ENCODE assay signal across 1 cellular context in genomic region chr4:17544205-17544604, GRCh38.
TF ChIP-seq lines count a peak whose summit lies in the region.

No MANE protein-coding gene starts in this region.

TF ChIP-seq in HepG2, 621 proteins besides CTCF, POLR2A, EP300 and RAD21 (continued from another document and continues in another):
- TF ChIP-seq YEATS4 (CRISPR knock-in tag; IDR thresholded peaks at IDR 0.05; ENCODE audit: borderline replicate concordance) (no peak), ZNF776 (CRISPR knock-in tag; IDR thresholded peaks at IDR 0.05) (no peak), YEATS2 (CRISPR knock-in tag; IDR thresholded peaks at IDR 0.05; ENCODE audit: borderline replicate concordance) (no peak), SAFB2 (CRISPR knock-in tag; IDR thresholded peaks at IDR 0.05; ENCODE audit: borderline replicate concordance, low read depth) (no peak), TOE1 (CRISPR knock-in tag; IDR thresholded peaks at IDR 0.05) (no peak), MLXIP (CRISPR knock-in tag; IDR thresholded peaks at IDR 0.05; ENCODE audit: borderline replicate concordance) (no peak), ERF (CRISPR knock-in tag; IDR thresholded peaks at IDR 0.05) (peak; percentile 89), GPN1 (CRISPR knock-in tag; IDR thresholded peaks at IDR 0.05; ENCODE audit: borderline replicate concordance) (no peak), ZNF205 (CRISPR knock-in tag; IDR thresholded peaks at IDR 0.05) (no peak), AGO1 (IDR thresholded peaks at IDR 0.05; ENCODE audit: low read depth, low read length, poor library complexity, severe bottlenecking) (no peak), HBP1 (CRISPR knock-in tag; IDR thresholded peaks at IDR 0.05; ENCODE audit: low read depth) (no peak), NFE2L1 (CRISPR knock-in tag; IDR thresholded peaks at IDR 0.05; ENCODE audit: borderline replicate concordance) (no peak), MZF1 (CRISPR knock-in tag; IDR thresholded peaks at IDR 0.05; ENCODE audit: borderline replicate concordance) (no peak), STAG1 (CRISPR knock-in tag; IDR thresholded peaks at IDR 0.05) (peak; percentile 10; the same call in 1 of the 2 replicates), KMT2A (CRISPR knock-in tag; IDR thresholded peaks at IDR 0.05) (no peak), MYPOP (CRISPR knock-in tag; IDR thresholded peaks at IDR 0.05) (peak; percentile 38; the same call in 1 of the 2 replicates), LBX2 (CRISPR knock-in tag; IDR thresholded peaks at IDR 0.05; ENCODE audit: borderline replicate concordance) (no peak), THAP8 (CRISPR knock-in tag; IDR thresholded peaks at IDR 0.05; ENCODE audit: borderline replicate concordance) (no peak), ZNF879 (CRISPR knock-in tag; IDR thresholded peaks at IDR 0.05) (no peak), ARID4A (CRISPR knock-in tag; IDR thresholded peaks at IDR 0.05; ENCODE audit: borderline replicate concordance) (no peak; the same call in 1 of the 2 replicates), GPBP1L1 (CRISPR knock-in tag; IDR thresholded peaks at IDR 0.05) (no peak), PITX1 (CRISPR knock-in tag; IDR thresholded peaks at IDR 0.05) (peak; percentile 43; the same call in 1 of the 2 replicates), MAX (IDR thresholded peaks at IDR 0.05) (peak; percentile 51), ZNF646 (CRISPR knock-in tag; IDR thresholded peaks at IDR 0.05) (no peak; the same call in 1 of the 2 replicates), NR3C1 (CRISPR knock-in tag; IDR thresholded peaks at IDR 0.05) (no peak), ZNF547 (CRISPR knock-in tag; IDR thresholded peaks at IDR 0.05) (no peak), RELA (CRISPR knock-in tag; IDR thresholded peaks at IDR 0.05) (no peak), RFXAP (CRISPR knock-in tag; IDR thresholded peaks at IDR 0.05; ENCODE audit: borderline replicate concordance) (no peak), FLYWCH1 (CRISPR knock-in tag; IDR thresholded peaks at IDR 0.05) (no peak), PAF1 (CRISPR knock-in tag; IDR thresholded peaks at IDR 0.05) (no peak), KAT7 (CRISPR knock-in tag; IDR thresholded peaks at IDR 0.05; ENCODE audit: borderline replicate concordance) (no peak), ZKSCAN5 (CRISPR knock-in tag; IDR thresholded peaks at IDR 0.05) (no peak), ZNF792 (CRISPR knock-in tag; IDR thresholded peaks at IDR 0.05) (peak; percentile 73), PHF21A (CRISPR knock-in tag; IDR thresholded peaks at IDR 0.05) (peak; percentile 79), MEF2D (CRISPR knock-in tag; IDR thresholded peaks at IDR 0.05) (peak; percentile 65), HOXA5 (CRISPR knock-in tag; IDR thresholded peaks at IDR 0.05) (no peak), ZNF639 (CRISPR knock-in tag; conservative IDR thresholded peaks at IDR 0.05) (no peak), ZNF691 (CRISPR knock-in tag; IDR thresholded peaks at IDR 0.05; ENCODE audit: borderline replicate concordance, low read depth) (no peak)
